18 cellular contexts compared by ENCODE assay signal in genomic region chr22:37007666-37008065, GRCh38.
"Had no signal": no experiment of that assay in that cellular context is flagged by ENCODE, and none has a peak within 500 bp of the region (broad histone marks: within the 10 kb centered on the region; RNA-seq: fewer than 3 reads in every experiment).

No MANE protein-coding gene starts in this region.

- ATAC-seq: left lobe of liver, upper lobe of right lung had no signal

- H3K9me3 Mint-ChIP-seq: activated T-cell treated with anti-CD3 and anti-CD28 coated beads, Interleukin-2, amount 50 U/mL, for 24 hours; immature natural killer cell; stimulated activated naive CD8-positive, alpha-beta T cell treated with anti-CD3 and anti-CD28 coated beads, Interleukin-15, Interleukin-2, amounts not matched to agents 100 ng/mL and 50 ng/mL, for 24 hours had no signal

- H3K4me3 Mint-ChIP-seq: activated T-cell treated with anti-CD3 and anti-CD28 coated beads, Interleukin-2, amount 50 U/mL, for 24 hours; immature natural killer cell; nephron; stimulated activated naive CD8-positive, alpha-beta T cell treated with anti-CD3 and anti-CD28 coated beads, Interleukin-15, Interleukin-2, amounts not matched to agents 100 ng/mL and 50 ng/mL, for 24 hours had no signal

- DNase-seq: activated CD4-positive, alpha-beta T cell treated with anti-CD3 and anti-CD28 coated beads, Interleukin-2, amount 50 U/mL, for 4 hours; activated CD4-positive, CD25-positive, alpha-beta regulatory T cell treated with anti-CD3 and anti-CD28 coated beads, Interleukin-2, amount 50 U/mL, for 72 hours; activated effector memory CD4-positive, alpha-beta T cell treated with anti-CD3 and anti-CD28 coated beads, Interleukin-2, amount 50 U/mL, for 16 hours; activated T-cell treated with anti-CD3 and anti-CD28 coated beads, Interleukin-2, amount 50 U/mL, for 24 hours; aorta; colonic mucosa; effector CD8-positive, alpha-beta T cell; erythroblast; hippocampal formation; immature natural killer cell; mesenchymal stem cell; ovary; stimulated activated CD4-positive, alpha-beta T cell treated with anti-CD3 and anti-CD28 coated beads, Interleukin-4, amount 100 ng/mL, for 1 hour; upper lobe of right lung had no signal

- H3K9me3 ChIP-seq: colonic mucosa, ovary, upper lobe of right lung had no signal

- H3K36me3 ChIP-seq: cardiac muscle cell, colonic mucosa, ovary, upper lobe of right lung had no signal

- H3K27ac ChIP-seq: cardiac muscle cell, colonic mucosa, ovary, upper lobe of right lung had no signal

- H3K27ac Mint-ChIP-seq: activated T-cell treated with anti-CD3 and anti-CD28 coated beads, Interleukin-2, amount 50 U/mL, for 24 hours; immature natural killer cell; nephron; stimulated activated naive CD8-positive, alpha-beta T cell treated with anti-CD3 and anti-CD28 coated beads, Interleukin-15, Interleukin-2, amounts not matched to agents 100 ng/mL and 50 ng/mL, for 24 hours had no signal

- H3K4me3 ChIP-seq: cardiac muscle cell, colonic mucosa, ovary, upper lobe of right lung had no signal

- H3K27me3 ChIP-seq: cardiac muscle cell, colonic mucosa, ovary, upper lobe of right lung had no signal

- H3K4me1 Mint-ChIP-seq: immature natural killer cell, nephron had no signal
